ENCODE assay signal across 7 cellular contexts in genomic region chr10:87748244-87748643, GRCh38.
DNase-seq lines count a peak whose midpoint lies in the region; ATAC-seq, FAIRE-seq and TF ChIP-seq lines count a peak whose summit lies in the region.
"Not testable (repeated sequence)": the region's sequence is repeated elsewhere in the genome, so short reads cannot be mapped to it uniquely, and the experiment has no call there.

No MANE protein-coding gene starts in this region.

- FAIRE-seq in K562 (lab: Jason Lieb, UNC), result not testable (repeated sequence)

- TF ChIP-seq POLR2A in GM19193 (IDR thresholded peaks at IDR 0.05; ENCODE audit: extremely low read depth, insufficient read depth, insufficient read length), result peak; percentile 4
- TF ChIP-seq POLR2A in K562 (conservative IDR thresholded peaks at IDR 0.05), result not testable (repeated sequence)

- H2AFZ ChIP-seq in K562 (ENCODE audit: low read depth, low read length), result not testable (repeated sequence)

- H3K36me3 Mint-ChIP-seq in HFFc6 (ENCODE audit: low read depth) (peaks cover 53% of the 10 kb centered on the region), endothelial cell (ENCODE audit: low read depth, unreplicated experiment) (peaks cover 12% of the 10 kb centered on the region)
- H3K36me3 Mint-ChIP-seq in central memory CD8-positive, alpha-beta T cell (ENCODE audit: insufficient read depth), result not testable (repeated sequence)

- not testable (repeated sequence) for BruUV-seq in K562 (replicated peaks; lab: Mats Ljungman, UMichigan)

- H3K4me3 Mint-ChIP-seq in HFFc6 (peak overlapping the region; percentile 32; the same call in 1 of the 2 replicates), endothelial cell (ENCODE audit: unreplicated experiment) (peak overlapping the region; percentile 60)
- not testable (repeated sequence) for H3K4me3 Mint-ChIP-seq in central memory CD8-positive, alpha-beta T cell

- not testable (repeated sequence) for H3K27me3 Mint-ChIP-seq in HFFc6 (ENCODE audit: insufficient read depth); central memory CD8-positive, alpha-beta T cell; endothelial cell (ENCODE audit: unreplicated experiment)

- TF ChIP-seq CTCF in HEK293 (tag by site-specific recombination; IDR thresholded peaks at IDR 0.05); HFFc6 (IDR thresholded peaks at IDR 0.05); K562 (IDR thresholded peaks at IDR 0.05 in 2 of 3, conservative IDR thresholded peaks at IDR 0.05 in 1 of 3; ENCODE audit: insufficient read depth in 2 of 3, low read depth in 1 of 3, low read length in 3 of 3); endothelial cell (IDR thresholded peaks at IDR 0.05; ENCODE audit: unreplicated experiment): not testable (repeated sequence)

- H3K36me3 ChIP-seq in HEK293 (ENCODE audit: control insufficient read depth in 2 of 2, insufficient read depth in 1 of 2, low read length in 2 of 2), result peaks cover 10 to 31% of the 10 kb centered on the region in 2 experiments
- H3K36me3 ChIP-seq in K562 (ENCODE audit: control insufficient read depth, insufficient read depth, low read length), result not testable (repeated sequence)

- DNase-seq in HEK293T (ENCODE audit: extremely low spot score); HFFc6; K562 (ENCODE audit: extremely low read depth in 1 of 4, low spot score in 3 of 4); central memory CD8-positive, alpha-beta T cell (ENCODE audit: low spot score in 2 of 2); endothelial cell (ENCODE audit: low spot score): not testable (repeated sequence)

- H3K4me2 ChIP-seq in K562 (ENCODE audit: insufficient read depth, low read length), result not testable (repeated sequence)

- not testable (repeated sequence) for H3K27ac ChIP-seq in HEK293 (ENCODE audit: extremely low read depth, low read depth, low read length); K562 (ENCODE audit: extremely low read depth, low read depth, low read length)

- H3K9me3 ChIP-seq in HEK293 (ENCODE audit: control insufficient read depth, insufficient read depth, low read depth, low read length); K562 (replicated peaks; ENCODE audit: control insufficient read depth, insufficient read depth, low read depth, low read length): not testable (repeated sequence)

- H3K4me1 ChIP-seq in HEK293 (ENCODE audit: control insufficient read depth, insufficient read depth, low read length); K562 (replicated peaks in 1 of 2; ENCODE audit: control insufficient read depth in 2 of 2, insufficient read depth in 2 of 2, low read length in 2 of 2): not testable (repeated sequence)

- TF ChIP-seq RAD21 in K562 (CRISPR knock-in tag; conservative IDR thresholded peaks at IDR 0.05 in 1 of 2, IDR thresholded peaks at IDR 0.05 in 1 of 2), result not testable (repeated sequence)

- CTCF ChIA-PET in HEK293 (lab: Yijun Ruan, JAX), result interaction anchor here (0.6 to 0.7 kb wide), 2 partner anchors 103 to 332 kb away, joined by 3 to 4 read pairs; no protein-coding TSS in a partner anchor
- CTCF ChIA-PET in HEK293T (lab: Yijun Ruan, JAX); K562 (lab: Yijun Ruan, JAX; ENCODE audit: low intra/inter-chr PET ratio): not testable (repeated sequence)

- peak overlapping the region; percentile 57 for H3K27ac Mint-ChIP-seq in HFFc6
- H3K27ac Mint-ChIP-seq in central memory CD8-positive, alpha-beta T cell (ENCODE audit: low read depth), result peak overlapping the region; percentile 41
- H3K27ac Mint-ChIP-seq in endothelial cell (ENCODE audit: unreplicated experiment), result not testable (repeated sequence)

- H3K9ac ChIP-seq in K562 (ENCODE audit: insufficient read depth in 1 of 2, low read depth in 2 of 2, low read length in 2 of 2), result not testable (repeated sequence)

- TF ChIP-seq EP300 in K562 (IDR thresholded peaks at IDR 0.05; ENCODE audit: low read length), result not testable (repeated sequence)

- in situ Hi-C loops in K562 (cut with MboI), result not testable (repeated sequence)

- POLR2A ChIA-PET in HEK293 (lab: Yijun Ruan, JAX); HEK293T (lab: Yijun Ruan, JAX); K562 (lab: Yijun Ruan, JAX): not testable (repeated sequence)

- intact Hi-C loops in K562 (cut with micrococcal nuclease), result not testable (repeated sequence)

- not testable (repeated sequence) for H3K27me3 ChIP-seq in K562 (ENCODE audit: control insufficient read depth in 2 of 2, insufficient read depth in 2 of 2, low read length in 2 of 2)

- not testable (repeated sequence) for H3K9me1 ChIP-seq in K562 (ENCODE audit: control insufficient read depth, insufficient read depth, low read length)

- 49% methylated on average over 4 of the region's 4 CpGs for WGBS in K562 (ENCODE audit: insufficient coverage, low coverage, missing lambda C conversion rate)

- H3K4me3 ChIP-seq in HEK293 (ENCODE audit: low read depth, low read length); K562: not testable (repeated sequence)

- not testable (repeated sequence) for H4K20me1 ChIP-seq in K562 (replicated peaks; ENCODE audit: control insufficient read depth, insufficient read depth, low read length)

- not testable (repeated sequence) for H3K9me3 Mint-ChIP-seq in HFFc6; central memory CD8-positive, alpha-beta T cell; endothelial cell (ENCODE audit: unreplicated experiment)

- peaks cover 48% of the 10 kb centered on the region for H3K4me1 Mint-ChIP-seq in HFFc6 (ENCODE audit: low read depth)
- not testable (repeated sequence) for H3K4me1 Mint-ChIP-seq in central memory CD8-positive, alpha-beta T cell; endothelial cell (ENCODE audit: unreplicated experiment)

- not testable (repeated sequence) for H3K79me2 ChIP-seq in K562 (ENCODE audit: control insufficient read depth, insufficient read depth, low read length)

- not testable (repeated sequence) for ATAC-seq in K562; central memory CD8-positive, alpha-beta T cell (replicated peaks; ENCODE audit: extremely low read depth, poor library complexity, severe bottlenecking)

TF ChIP-seq in HEK293, 187 proteins besides CTCF, POLR2A, EP300 and RAD21:
- TF ChIP-seq ZNF580 (tag by site-specific recombination; IDR thresholded peaks at IDR 0.05), result 0 out of 2 replicates have a peak, but pooled peaks have one; percentile 62
- peak; percentile 99 for TF ChIP-seq ZNF146 (tag by site-specific recombination; IDR thresholded peaks at IDR 0.05)
- 0 out of 2 replicates have a peak, but pooled peaks have one; percentile 16 for TF ChIP-seq ZSCAN30 (tag by site-specific recombination; IDR thresholded peaks at IDR 0.05)
TF ChIP-seq in HEK293: peak in this region for 3; not testable (repeated sequence) for 184.

TF ChIP-seq in HEK293T, 16 proteins besides CTCF, POLR2A, EP300 and RAD21:
- 0 out of 2 replicates have a peak, but pooled peaks have one; percentile 12 for TF ChIP-seq PKNOX1 (IDR thresholded peaks at IDR 0.05)

TF ChIP-seq in K562, 482 proteins besides CTCF, POLR2A, EP300 and RAD21:
- TF ChIP-seq ZNF146 (CRISPR knock-in tag; IDR thresholded peaks at IDR 0.05; ENCODE audit: unreplicated experiment), result peak; percentile 34
